Comparison of ENCODE assay signal across 21 cellular contexts in genomic region chr1:241730031-241730430, GRCh38.
"Had no signal": no experiment of that assay in that cellular context is flagged by ENCODE, and none has a peak within 500 bp of the region (broad histone marks: within the 10 kb centered on the region; RNA-seq: fewer than 3 reads in every experiment).

No MANE protein-coding gene starts in this region.

- H3K4me1 Mint-ChIP-seq: activated naive CD4-positive, alpha-beta T cell treated with anti-CD3 and anti-CD28 coated beads, Interleukin-2, amount 50 U/mL, for 24 hours; brain had no signal

- H3K9me3 Mint-ChIP-seq: activated naive CD4-positive, alpha-beta T cell treated with anti-CD3 and anti-CD28 coated beads, Interleukin-2, amount 50 U/mL, for 24 hours; T-helper 1 cell treated with Interleukin-12 subunit alpha and Interleukin-12 subunit beta and Interleukin-4 antibody, amounts not matched to agents 30 μg/mL and 1 μg/mL, for 36 hours had no signal

- H3K36me3 Mint-ChIP-seq: activated naive CD4-positive, alpha-beta T cell treated with anti-CD3 and anti-CD28 coated beads, Interleukin-2, amount 50 U/mL, for 24 hours; brain had no signal

- DNase-seq: activated CD4-positive, alpha-beta T cell treated with anti-CD3 and anti-CD28 coated beads for 48 hours; activated CD4-positive, alpha-beta T cell treated with anti-CD3 and anti-CD28 coated beads, Interleukin-2, amount 50 U/mL, for 4 hours; activated CD4-positive, CD25-positive, alpha-beta regulatory T cell treated with anti-CD3 and anti-CD28 coated beads, Interleukin-2, amount 50 U/mL, for 72 hours; activated CD8-positive, alpha-beta memory T cell treated with anti-CD3 and anti-CD28 coated beads, Interleukin-2, amount 50 U/mL, for 48 hours; activated CD8-positive, alpha-beta T cell treated with anti-CD3 and anti-CD28 coated beads, Interleukin-2, amount 10 ng/mL, durations not matched to agents 7 days and 5 days; activated naive CD4-positive, alpha-beta T cell; activated T-cell treated with anti-CD3 and anti-CD28 coated beads, Interleukin-2, amount 50 U/mL, for 1 hour; amniotic stem cell; Karpas-422; MM.1S; NCI-H1105; NCI-H1436; NCI-H1694 treated with DMSO at 0.1 percent for 48 hours; NCI-H2029 treated with DMSO at 0.1 percent for 48 hours; NCI-H446; NCI-H524; PC-9; SW 1271 had no signal

- H3K27me3 Mint-ChIP-seq: activated naive CD4-positive, alpha-beta T cell treated with anti-CD3 and anti-CD28 coated beads, Interleukin-2, amount 50 U/mL, for 24 hours; brain had no signal

- H3K4me3 Mint-ChIP-seq: activated CD8-positive, alpha-beta T cell treated with anti-CD3 and anti-CD28 coated beads, Interleukin-2, amount 10 ng/mL, durations not matched to agents 7 days and 5 days; activated naive CD4-positive, alpha-beta T cell treated with anti-CD3 and anti-CD28 coated beads, Interleukin-2, amount 50 U/mL, for 24 hours; brain; T-helper 1 cell treated with Interleukin-12 subunit alpha and Interleukin-12 subunit beta and Interleukin-4 antibody, amounts not matched to agents 30 μg/mL and 1 μg/mL, for 36 hours had no signal

- H3K27ac Mint-ChIP-seq: activated CD8-positive, alpha-beta T cell treated with anti-CD3 and anti-CD28 coated beads, Interleukin-2, amount 10 ng/mL, durations not matched to agents 7 days and 5 days; activated naive CD4-positive, alpha-beta T cell treated with anti-CD3 and anti-CD28 coated beads, Interleukin-2, amount 50 U/mL, for 24 hours; brain; T-helper 1 cell treated with Interleukin-12 subunit alpha and Interleukin-12 subunit beta and Interleukin-4 antibody, amounts not matched to agents 30 μg/mL and 1 μg/mL, for 36 hours had no signal

- ATAC-seq: activated CD8-positive, alpha-beta T cell treated with anti-CD3 and anti-CD28 coated beads, Interleukin-2, amount 10 ng/mL, durations not matched to agents 7 days and 5 days had no signal
